8 cellular contexts compared by ENCODE assay signal in the genomic region with DNA sequence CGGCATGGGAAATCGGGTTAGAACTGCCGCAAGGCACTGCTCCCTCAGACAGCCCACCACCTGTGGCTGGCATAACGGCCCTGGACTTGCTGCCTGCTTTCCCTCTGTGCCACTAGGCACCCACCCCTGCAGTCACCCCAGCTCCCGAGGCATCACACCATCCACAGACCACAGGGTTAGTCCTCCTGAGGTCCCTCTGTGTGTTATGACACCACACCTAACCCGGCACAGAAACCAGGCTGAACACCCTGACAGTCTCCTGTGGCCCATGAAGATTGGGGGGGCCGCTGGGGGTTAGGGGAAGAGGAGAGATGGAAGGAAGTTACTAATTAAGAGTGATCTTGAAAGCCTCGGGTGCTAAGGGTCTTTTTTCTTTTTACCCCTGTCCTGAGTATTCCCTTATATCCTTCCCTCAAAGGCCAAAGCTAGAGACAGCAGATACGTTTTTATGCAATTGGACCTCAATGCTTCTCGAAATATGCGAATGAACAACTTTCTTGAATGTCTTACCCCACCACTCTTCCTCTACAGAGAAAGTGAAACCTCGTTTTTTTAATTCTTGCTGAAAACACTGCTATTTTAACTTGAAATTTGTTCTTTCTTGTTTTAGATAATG. TPM values are rescaled to one million over a fixed set of nuclear protein-coding genes. Genes with fewer than 3 reads are reported as not detected.
DNase-seq lines count a peak whose midpoint lies in the region; TF ChIP-seq lines count a peak whose summit lies in the region.

No MANE protein-coding gene starts in this region.

- H3K27ac ChIP-seq in HL-60 (replicated peaks) (peak overlapping the region; percentile 64), liver (ENCODE audit: low read depth in 1 of 2, low read length in 2 of 2) (peak overlapping the region; percentile 23 to 39), substantia nigra (ENCODE audit: low read depth, low read length, poor library complexity, severe bottlenecking) (peak overlapping the region; percentile 40)

- no peak for TF ChIP-seq RAD21 in liver (IDR thresholded peaks at IDR 0.05)

- WGBS in liver, result 73% methylated on average over 12 of the region's 12 CpGs

- intact Hi-C loops in Calu3 (cut with micrococcal nuclease; ENCODE audit: unreplicated experiment), result no loop called here

- H3K36me3 Mint-ChIP-seq in activated T-cell treated with anti-CD3 and anti-CD28 coated beads, Interleukin-2, amount 50 U/mL, for 24 hours (ENCODE audit: low read depth), result peaks cover 48% of the 10 kb centered on the region
- H3K36me3 Mint-ChIP-seq in Calu3 (ENCODE audit: insufficient read depth, unreplicated experiment), result no peaks in the 10 kb centered on the region

- H3K4me3 Mint-ChIP-seq in activated T-cell treated with anti-CD3 and anti-CD28 coated beads, Interleukin-2, amount 50 U/mL, for 24 hours, result peak overlapping the region; percentile 79
- no peak overlapping the region for H3K4me3 Mint-ChIP-seq in Calu3 (ENCODE audit: low read depth, unreplicated experiment)

- peaks cover 0 to 14% (median 13%) of the 10 kb centered on the region in 4 donors for H3K4me1 ChIP-seq in liver (ENCODE audit: control insufficient read depth in 4 of 4, insufficient read depth in 4 of 4, low read length in 3 of 4)

- H3K9me3 ChIP-seq in liver (ENCODE audit: control insufficient read depth in 4 of 4, low read length in 3 of 4), result no peaks in the 10 kb centered on the region

- no peaks in the 10 kb centered on the region for H3K36me3 ChIP-seq in liver (ENCODE audit: control insufficient read depth in 4 of 4, insufficient read depth in 3 of 4, low read depth in 1 of 4, low read length in 3 of 4)

- TF ChIP-seq CTCF in HL-60 (IDR thresholded peaks at IDR 0.05; ENCODE audit: insufficient read depth, low read length), result no peak
- no peak for TF ChIP-seq CTCF in liver (IDR thresholded peaks at IDR 0.05; ENCODE audit: low read depth, low read length, missing input control)
- no peak for TF ChIP-seq CTCF in Calu3 (IDR thresholded peaks at IDR 0.05; ENCODE audit: unreplicated experiment)

- DNase-seq in HL-60 (ENCODE audit: low read depth in 1 of 2, low spot score in 1 of 2) (peak; percentile 18 to 39), substantia nigra (lab: John Stamatoyannopoulos, UW) (peak in 2 of 49 donors; percentile 23 to 25), NCI-H146 treated with DMSO at 0.1 percent for 48 hours (lab: John Stamatoyannopoulos, UW; ENCODE audit: unreplicated experiment) (no peak), HuH-7.5 (ENCODE audit: low spot score) (no peak), Calu3 (no peak)
- peak; percentile 77 for DNase-seq in activated T-cell treated with anti-CD3 and anti-CD28 coated beads, Interleukin-2, amount 50 U/mL, for 24 hours

- peak; percentile 42 for TF ChIP-seq POLR2A in GM15510 (IDR thresholded peaks at IDR 0.05; ENCODE audit: borderline replicate concordance, extremely low read depth, insufficient read length)

- H3K9me3 Mint-ChIP-seq in activated T-cell treated with anti-CD3 and anti-CD28 coated beads, Interleukin-2, amount 50 U/mL, for 24 hours, result no peaks in the 10 kb centered on the region
- H3K9me3 Mint-ChIP-seq in Calu3 (ENCODE audit: low read depth, unreplicated experiment), result no peaks in the 10 kb centered on the region

- BruUV-seq in Calu3 (replicated peaks; lab: Mats Ljungman, UMichigan), result no TSS peak

- H3K4me3 ChIP-seq in HL-60 (replicated peaks; ENCODE audit: insufficient read depth, low read length), result no peak overlapping the region; the same call in 1 of the 2 replicates
- no peak overlapping the region for H3K4me3 ChIP-seq in liver (ENCODE audit: low read depth in 1 of 3, low read length in 3 of 3)

- peaks cover 70% of the 10 kb centered on the region for H3K4me1 Mint-ChIP-seq in activated T-cell treated with anti-CD3 and anti-CD28 coated beads, Interleukin-2, amount 50 U/mL, for 24 hours (ENCODE audit: low read depth)
- peaks cover 6% of the 10 kb centered on the region for H3K4me1 Mint-ChIP-seq in Calu3 (ENCODE audit: low read depth, unreplicated experiment)

- CTCF ChIA-PET in Calu3 (lab: Charles Lee), result no interaction called here

- H3K27me3 ChIP-seq in HL-60 (ENCODE audit: insufficient read depth, poor library complexity, severe bottlenecking), result no peaks in the 10 kb centered on the region
- H3K27me3 ChIP-seq in liver (ENCODE audit: control insufficient read depth in 4 of 4, insufficient read depth in 4 of 4, low read length in 3 of 4), result no peaks in the 10 kb centered on the region

- H3K27ac Mint-ChIP-seq in activated T-cell treated with anti-CD3 and anti-CD28 coated beads, Interleukin-2, amount 50 U/mL, for 24 hours, result peak overlapping the region; percentile 94
- H3K27ac Mint-ChIP-seq in Calu3 (ENCODE audit: unreplicated experiment), result no peak overlapping the region

- peak overlapping the region in 1 of 2 donors; percentile 28 for H3K9ac ChIP-seq in liver (ENCODE audit: low read depth in 1 of 2, low read length in 2 of 2)

- no peaks in the 10 kb centered on the region for H3K27me3 Mint-ChIP-seq in activated T-cell treated with anti-CD3 and anti-CD28 coated beads, Interleukin-2, amount 50 U/mL, for 24 hours
- no peaks in the 10 kb centered on the region for H3K27me3 Mint-ChIP-seq in Calu3 (ENCODE audit: unreplicated experiment)

TF ChIP-seq in liver, 16 proteins besides CTCF, POLR2A, EP300 and RAD21:
- TF ChIP-seq HNF4A (conservative IDR thresholded peaks at IDR 0.05), result no peak
- no peak for TF ChIP-seq TAF1 (conservative IDR thresholded peaks at IDR 0.05)
- TF ChIP-seq, protein P1, sequence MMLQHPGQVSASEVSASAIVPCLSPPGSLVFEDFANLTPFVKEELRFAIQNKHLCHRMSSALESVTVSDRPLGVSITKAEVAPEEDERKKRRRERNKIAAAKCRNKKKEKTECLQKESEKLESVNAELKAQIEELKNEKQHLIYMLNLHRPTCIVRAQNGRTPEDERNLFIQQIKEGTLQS (IDR thresholded peaks at IDR 0.05), result no peak
- TF ChIP-seq FOXA1 (IDR thresholded peaks at IDR 0.05), result no peak
- no peak for TF ChIP-seq NR2F2 (IDR thresholded peaks at IDR 0.05)
- TF ChIP-seq, protein P2, sequence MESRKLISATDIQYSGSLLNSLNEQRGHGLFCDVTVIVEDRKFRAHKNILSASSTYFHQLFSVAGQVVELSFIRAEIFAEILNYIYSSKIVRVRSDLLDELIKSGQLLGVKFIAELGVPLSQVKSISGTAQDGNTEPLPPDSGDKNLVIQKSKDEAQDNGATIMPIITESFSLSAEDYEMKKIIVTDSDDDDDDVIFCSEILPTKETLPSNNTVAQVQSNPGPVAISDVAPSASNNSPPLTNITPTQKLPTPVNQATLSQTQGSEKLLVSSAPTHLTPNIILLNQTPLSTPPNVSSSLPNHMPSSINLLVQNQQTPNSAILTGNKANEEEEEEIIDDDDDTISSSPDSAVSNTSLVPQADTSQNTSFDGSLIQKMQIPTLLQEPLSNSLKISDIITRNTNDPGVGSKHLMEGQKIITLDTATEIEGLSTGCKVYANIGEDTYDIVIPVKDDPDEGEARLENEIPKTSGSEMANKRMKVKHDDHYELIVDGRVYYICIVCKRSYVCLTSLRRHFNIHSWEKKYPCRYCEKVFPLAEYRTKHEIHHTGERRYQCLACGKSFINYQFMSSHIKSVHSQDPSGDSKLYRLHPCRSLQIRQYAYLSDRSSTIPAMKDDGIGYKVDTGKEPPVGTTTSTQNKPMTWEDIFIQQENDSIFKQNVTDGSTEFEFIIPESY (IDR thresholded peaks at IDR 0.05), result no peak
- TF ChIP-seq SP1 (IDR thresholded peaks at IDR 0.05), result no peak
- TF ChIP-seq, protein P3, sequence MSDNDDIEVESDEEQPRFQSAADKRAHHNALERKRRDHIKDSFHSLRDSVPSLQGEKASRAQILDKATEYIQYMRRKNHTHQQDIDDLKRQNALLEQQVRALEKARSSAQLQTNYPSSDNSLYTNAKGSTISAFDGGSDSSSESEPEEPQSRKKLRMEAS (IDR thresholded peaks at IDR 0.05), result no peak
- TF ChIP-seq FOXA2 (IDR thresholded peaks at IDR 0.05), result no peak

RNA-seq across cellular contexts. Expression of a gene that starts 7.0 kb away (rescaled TPM):
- 10 to 100 TPM; 16.7 to 32.1 TPM for total RNA-seq in liver
- 10 to 100 TPM; 15.4 to 24.5 TPM for polyA plus RNA-seq in liver
- 30.3 and 40.5 TPM in 2 replicates for total RNA-seq in Calu3 (2022)

Comparison
In these comparisons a context has a peak if more than half of its experiments do, and no peak if none do; other contexts are left out.
1. DNase-seq: peak in HL-60 (2 of 2) and activated T-cell treated with anti-CD3 and anti-CD28 coated beads, Interleukin-2, amount 50 U/mL, for 24 hours (single experiment); none in NCI-H146 treated with DMSO at 0.1 percent for 48 hours (single experiment), HuH-7.5 (single experiment) and Calu3 (single experiment).
2. Peak in every context shown above with its lines, with median percentiles within 50 percentile points of each other: H3K27ac ChIP-seq.